Comparison of ENCODE assay signal across 1 cellular context in genomic region chr5:143182106-143182505, GRCh38.
TF ChIP-seq lines count a peak whose summit lies in the region.

No MANE protein-coding gene starts in this region.

TF ChIP-seq in SK-N-SH, 30 proteins besides CTCF, POLR2A, EP300 and RAD21 (continued from another document):
- TF ChIP-seq REST (IDR thresholded peaks at IDR 0.05; ENCODE audit: low read depth, low read length) (no peak), JUND (IDR thresholded peaks at IDR 0.05) (no peak), POLR2AphosphoS5 (IDR thresholded peaks at IDR 0.05; ENCODE audit: low read depth, low read length) (no peak)
